In genomic region chr18:78240867-78241266, GRCh38 we compare ENCODE assay signal across 2 cellular contexts.
TF ChIP-seq lines count a peak whose summit lies in the region.

No MANE protein-coding gene starts in this region.

TF ChIP-seq in H1, 55 proteins besides CTCF, POLR2A, EP300 and RAD21 (continued from another document):
- TF ChIP-seq CHD7 (IDR thresholded peaks at IDR 0.05; ENCODE audit: insufficient replicate concordance, low read length) (no peak), CHD1 (IDR thresholded peaks at IDR 0.05; ENCODE audit: low read depth, low read length) (no peak), CEBPB (IDR thresholded peaks at IDR 0.05; ENCODE audit: low read depth, low read length) (no peak), POU5F1 (IDR thresholded peaks at IDR 0.05; ENCODE audit: low read depth, low read length) (no peak)

TF ChIP-seq in SK-N-SH treated with all-trans-retinoic acid at 6 μM for 48 hours, 23 proteins besides CTCF, POLR2A, EP300 and RAD21 (continued from another document):
- TF ChIP-seq, protein P1, sequence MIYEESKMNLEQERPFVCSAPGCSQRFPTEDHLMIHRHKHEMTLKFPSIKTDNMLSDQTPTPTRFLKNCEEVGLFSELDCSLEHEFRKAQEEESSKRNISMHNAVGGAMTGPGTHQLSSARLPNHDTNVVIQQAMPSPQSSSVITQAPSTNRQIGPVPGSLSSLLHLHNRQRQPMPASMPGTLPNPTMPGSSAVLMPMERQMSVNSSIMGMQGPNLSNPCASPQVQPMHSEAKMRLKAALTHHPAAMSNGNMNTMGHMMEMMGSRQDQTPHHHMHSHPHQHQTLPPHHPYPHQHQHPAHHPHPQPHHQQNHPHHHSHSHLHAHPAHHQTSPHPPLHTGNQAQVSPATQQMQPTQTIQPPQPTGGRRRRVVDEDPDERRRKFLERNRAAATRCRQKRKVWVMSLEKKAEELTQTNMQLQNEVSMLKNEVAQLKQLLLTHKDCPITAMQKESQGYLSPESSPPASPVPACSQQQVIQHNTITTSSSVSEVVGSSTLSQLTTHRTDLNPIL (CRISPR knock-in tag; IDR thresholded peaks at IDR 0.05; ENCODE audit: low read depth) = no peak
- no peak for TF ChIP-seq ZNF8 (CRISPR knock-in tag; IDR thresholded peaks at IDR 0.05)
- no peak for TF ChIP-seq CSRNP3 (CRISPR knock-in tag; IDR thresholded peaks at IDR 0.05)
- no peak for TF ChIP-seq ZNF565 (CRISPR knock-in tag; conservative IDR thresholded peaks at IDR 0.05; ENCODE audit: low read depth)
- TF ChIP-seq TCF4 (CRISPR knock-in tag; IDR thresholded peaks at IDR 0.05; ENCODE audit: borderline replicate concordance) = no peak
- no peak for TF ChIP-seq ESRRG (CRISPR knock-in tag; IDR thresholded peaks at IDR 0.05)
- TF ChIP-seq ZFP30 (CRISPR knock-in tag; IDR thresholded peaks at IDR 0.05) = no peak
